ENCODE assay signal across 15 cellular contexts in the genomic region with DNA sequence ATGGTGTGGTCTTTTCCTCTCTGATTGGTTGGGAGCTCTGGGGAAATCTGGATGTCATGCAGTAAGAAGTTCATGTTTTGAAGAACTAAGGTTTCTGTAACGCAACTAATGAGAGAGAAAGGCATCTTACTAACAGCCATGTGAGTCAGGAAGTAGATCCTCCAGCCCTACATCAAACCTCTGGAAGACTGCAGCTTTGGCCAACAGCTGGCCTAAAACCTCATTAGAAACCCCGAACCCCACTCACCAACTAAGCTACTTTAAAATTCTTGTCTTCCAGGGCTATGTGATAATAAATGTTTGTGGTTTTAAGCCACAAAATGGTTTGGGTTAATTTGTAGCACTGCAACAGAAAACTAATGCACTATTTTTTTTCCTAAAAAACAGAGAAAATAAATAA.
DNase-seq lines count a peak whose midpoint lies in the region.
"Had no signal": no experiment of that assay in that cellular context is flagged by ENCODE, and none has a peak within 500 bp of the region (broad histone marks: within the 10 kb centered on the region; RNA-seq: fewer than 3 reads in every experiment).

No MANE protein-coding gene starts in this region.

- DNase-seq in NCI-H82 (lab: John Stamatoyannopoulos, UW), result peak; percentile 15
- DNase-seq in NCI-H82 treated with DMSO at 0.1 percent for 48 hours (lab: John Stamatoyannopoulos, UW; ENCODE audit: unreplicated experiment), result no peak
- DNase-seq in astrocyte of the hippocampus (ENCODE audit: low read depth, low spot score), result peak; percentile 13
- DNase-seq in glomerular visceral epithelial cell (ENCODE audit: extremely low spot score), result peak; percentile 57
- no peak for DNase-seq in OCI-M2 (lab: John Stamatoyannopoulos, UW; ENCODE audit: unreplicated experiment)
- no peak for DNase-seq in AG08396 (ENCODE audit: low spot score)
- DNase-seq in NCI-H1436 treated with DMSO at 0.1 percent for 48 hours (lab: John Stamatoyannopoulos, UW), result no peak
- DNase-seq: ACHN; C1 segment of cervical spinal cord; CD4-positive, alpha-beta T cell; DMS79; GM23248; HCEC 1CT; IMR-90; KBM-7 had no signal

Comparison
In these comparisons a context has a peak if more than half of its experiments do, and no peak if none do; other contexts are left out.
1. DNase-seq: peak in NCI-H82 (single experiment), astrocyte of the hippocampus (single experiment) and glomerular visceral epithelial cell (single experiment); none in NCI-H82 treated with DMSO at 0.1 percent for 48 hours (single experiment), OCI-M2 (single experiment), AG08396 (single experiment) and NCI-H1436 treated with DMSO at 0.1 percent for 48 hours (single experiment).